ENCODE assay signal across 8 cellular contexts in genomic region chr1:244272471-244273261, GRCh38.
DNase-seq lines count a peak whose midpoint lies in the region; ATAC-seq, FAIRE-seq and TF ChIP-seq lines count a peak whose summit lies in the region.

No MANE protein-coding gene starts in this region.

- CTCF ChIA-PET in CD4-positive, alpha-beta T cell (lab: Charles Lee): interaction anchor here (1.3 kb wide), 1 partner anchor 929 kb away, joined by 3 read pairs; no protein-coding TSS in a partner anchor
- CTCF ChIA-PET in activated CD8-positive, alpha-beta memory T cell treated with anti-CD3 and anti-CD28 coated beads, Interleukin-2, amount 10 ng/mL, durations not matched to agents 7 days and 5 days (lab: Charles Lee): interaction anchor here (0.6 to 3.0 kb wide), 13 partner anchors 11 to 1398 kb away, joined by 3 to 12 read pairs (median 3); no protein-coding TSS in a partner anchor

- H3K9ac ChIP-seq in NT2/D1 (ENCODE audit: insufficient read length, low read depth): no peak overlapping the region

- FAIRE-seq in endometrium (lab: Jason Lieb, UNC): peak; percentile 96

- peak; percentile 99 for TF ChIP-seq CTCF in CD4-positive, alpha-beta T cell (IDR thresholded peaks at IDR 0.05)
- peak; percentile 95 for TF ChIP-seq CTCF in GM20000 (IDR thresholded peaks at IDR 0.05; ENCODE audit: extremely low read depth, missing control alignments)

- ATAC-seq in CD4-positive, alpha-beta T cell (ENCODE audit: poor library complexity): peak; percentile 96
- ATAC-seq in activated CD8-positive, alpha-beta memory T cell treated with anti-CD3 and anti-CD28 coated beads, Interleukin-2, amount 10 ng/mL, durations not matched to agents 7 days and 5 days: peak; percentile 86

- H3K4me3 Mint-ChIP-seq in CD4-positive, alpha-beta T cell: no peak overlapping the region
- H3K4me3 Mint-ChIP-seq in activated CD8-positive, alpha-beta memory T cell treated with anti-CD3 and anti-CD28 coated beads, Interleukin-2, amount 10 ng/mL, durations not matched to agents 7 days and 5 days: no peak overlapping the region

- POLR2A ChIA-PET in CD4-positive, alpha-beta T cell (lab: Charles Lee): interaction anchor here (1.4 kb wide), 1 partner anchor 225 kb away, joined by 6 read pairs; no protein-coding TSS in a partner anchor

- peak; percentile 58 to 74 (median 61) for DNase-seq in CD4-positive, alpha-beta T cell
- DNase-seq in GM20000 (ENCODE audit: low spot score) (peak; percentile 72), HUDEP-2 (lab: John Stamatoyannopoulos, UW; ENCODE audit: unreplicated experiment in 76 of 76) (peak in 49 of 76 experiments; percentile 1 to 66 (median 23)), NT2/D1 (ENCODE audit: low read depth, low spot score) (peak; percentile 89), middle frontal gyrus (ENCODE audit: extremely low spot score, low spot score) (peak; percentile 81)
- DNase-seq in activated CD8-positive, alpha-beta memory T cell treated with anti-CD3 and anti-CD28 coated beads, Interleukin-2, amount 10 ng/mL, durations not matched to agents 7 days and 5 days: peak; percentile 79
- peak; percentile 28 to 54 for DNase-seq in stimulated activated CD8-positive, alpha-beta memory T cell treated with anti-CD3 and anti-CD28 coated beads, Interleukin-4, amount 100 ng/mL, for 1 hour (ENCODE audit: low read depth in 2 of 2, low spot score in 1 of 2)

- H3K4me1 Mint-ChIP-seq in CD4-positive, alpha-beta T cell (ENCODE audit: low read depth): peaks cover 14% of the 10 kb centered on the region
- H3K4me1 Mint-ChIP-seq in activated CD8-positive, alpha-beta memory T cell treated with anti-CD3 and anti-CD28 coated beads, Interleukin-2, amount 10 ng/mL, durations not matched to agents 7 days and 5 days: peaks cover 14% of the 10 kb centered on the region

- no peaks in the 10 kb centered on the region for H3K27me3 Mint-ChIP-seq in CD4-positive, alpha-beta T cell
- peaks cover 3% of the 10 kb centered on the region for H3K27me3 Mint-ChIP-seq in activated CD8-positive, alpha-beta memory T cell treated with anti-CD3 and anti-CD28 coated beads, Interleukin-2, amount 10 ng/mL, durations not matched to agents 7 days and 5 days

- H3K4me3 ChIP-seq in NT2/D1 (ENCODE audit: insufficient read length, low read depth): no peak overlapping the region

- H3K27ac Mint-ChIP-seq in CD4-positive, alpha-beta T cell: no peak overlapping the region
- H3K27ac Mint-ChIP-seq in activated CD8-positive, alpha-beta memory T cell treated with anti-CD3 and anti-CD28 coated beads, Interleukin-2, amount 10 ng/mL, durations not matched to agents 7 days and 5 days: peak overlapping the region; percentile 39

- no peaks in the 10 kb centered on the region for H3K36me3 ChIP-seq in NT2/D1 (ENCODE audit: insufficient read depth, insufficient read length, low read length)

- H3K9me3 ChIP-seq in CD4-positive, alpha-beta T cell (ENCODE audit: control insufficient read depth, low read length): no peaks in the 10 kb centered on the region
- H3K9me3 ChIP-seq in NT2/D1 (ENCODE audit: insufficient read depth, low read length): peaks cover 11% of the 10 kb centered on the region; the same call in 1 of the 2 replicates

- H3K27ac ChIP-seq in CD4-positive, alpha-beta T cell (ENCODE audit: low read depth, low read length): no peak overlapping the region

- no peaks in the 10 kb centered on the region for H3K4me1 ChIP-seq in NT2/D1 (ENCODE audit: insufficient read depth, insufficient read length)

- H3K9me3 Mint-ChIP-seq in CD4-positive, alpha-beta T cell: no peaks in the 10 kb centered on the region
- peaks cover 2% of the 10 kb centered on the region for H3K9me3 Mint-ChIP-seq in activated CD8-positive, alpha-beta memory T cell treated with anti-CD3 and anti-CD28 coated beads, Interleukin-2, amount 10 ng/mL, durations not matched to agents 7 days and 5 days (ENCODE audit: low read depth)

- no peaks in the 10 kb centered on the region for H3K27me3 ChIP-seq in CD4-positive, alpha-beta T cell (ENCODE audit: control insufficient read depth, insufficient read depth, low read length)
- no peaks in the 10 kb centered on the region for H3K27me3 ChIP-seq in NT2/D1 (ENCODE audit: insufficient read depth, insufficient read length)

- intact Hi-C loops in CD4-positive, alpha-beta T cell (cut with DNase I, micrococcal nuclease): loop anchor here (1.0 to 10.0 kb wide), 9 partner anchors 220 to 1805 kb away; partner anchors contain the start of gene ZBTB18 (in 1 of the 2)

- H3K36me3 Mint-ChIP-seq in CD4-positive, alpha-beta T cell (ENCODE audit: low read depth): no peaks in the 10 kb centered on the region
- H3K36me3 Mint-ChIP-seq in activated CD8-positive, alpha-beta memory T cell treated with anti-CD3 and anti-CD28 coated beads, Interleukin-2, amount 10 ng/mL, durations not matched to agents 7 days and 5 days: no peaks in the 10 kb centered on the region

Comparison
In these comparisons a context has a peak if more than half of its experiments do, and no peak if none do; other contexts are left out.
1. DNase-seq: peak in every context shown above with its lines; median percentile 89 in NT2/D1; 81 in middle frontal gyrus; 79 in activated CD8-positive, alpha-beta memory T cell treated with anti-CD3 and anti-CD28 coated beads, Interleukin-2, amount 10 ng/mL, durations not matched to agents 7 days and 5 days; 72 in GM20000; 61 in CD4-positive, alpha-beta T cell; 41 in stimulated activated CD8-positive, alpha-beta memory T cell treated with anti-CD3 and anti-CD28 coated beads, Interleukin-4, amount 100 ng/mL, for 1 hour; 23 in HUDEP-2.